ENCODE assay signal across 27 cellular contexts in the genomic region with DNA sequence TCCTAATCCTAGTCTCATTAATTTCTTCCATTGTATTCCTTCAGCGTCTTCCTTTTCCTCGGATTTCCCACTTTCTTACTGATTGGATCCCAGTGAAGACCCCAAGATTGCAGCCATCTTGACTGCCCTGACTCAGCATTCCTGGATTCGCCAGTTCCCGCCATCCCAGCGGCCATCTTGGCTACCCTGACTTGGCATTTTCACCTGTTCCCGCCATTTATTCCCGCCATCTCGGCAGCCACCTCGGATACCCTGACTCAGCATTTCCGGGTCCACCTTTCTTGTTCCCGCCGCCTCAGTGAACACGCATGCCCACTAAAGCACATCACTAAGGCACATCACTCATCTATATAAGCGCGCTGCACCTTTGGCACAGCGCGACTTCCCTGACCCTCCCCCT. TPM values are rescaled to one million over a fixed set of nuclear protein-coding genes. Genes with fewer than 3 reads are reported as not detected.
"Had no signal": no experiment of that assay in that cellular context is flagged by ENCODE, and none has a peak within 500 bp of the region (broad histone marks: within the 10 kb centered on the region; RNA-seq: fewer than 3 reads in every experiment).

No MANE protein-coding gene starts in this region.

- H3K27ac ChIP-seq: adrenal gland, ascending aorta, brain microvascular endothelial cell, left ventricle myocardium inferior, transverse colon had no signal

- H3K27me3 ChIP-seq: adrenal gland, ascending aorta, brain microvascular endothelial cell, transverse colon had no signal

- DNase-seq: activated CD4-positive, alpha-beta memory T cell treated with anti-CD3 and anti-CD28 coated beads for 36 hours; activated CD4-positive, alpha-beta T cell treated with anti-CD3 and anti-CD28 coated beads for 4 hours; activated CD4-positive, CD25-positive, alpha-beta regulatory T cell; activated naive CD4-positive, alpha-beta T cell; adrenal gland; brain microvascular endothelial cell; caudate nucleus; dermis blood vessel endothelial cell; effector CD8-positive, alpha-beta T cell; foreskin melanocyte; kidney glomerular epithelial cell; left ventricle myocardium inferior; naive thymus-derived CD4-positive, alpha-beta T cell; retina; stimulated activated CD4-positive, alpha-beta T cell treated with anti-CD3 and anti-CD28 coated beads, Interleukin-2, amount 100 ng/mL, for 48 hours; stimulated activated CD8-positive, alpha-beta memory T cell treated with anti-CD3 and anti-CD28 coated beads, Interleukin-4, amount 100 ng/mL, for 48 hours; stimulated activated naive B cell treated with anti-CD40 and anti-IgM and Interleukin-4, amounts not matched to agents 10 μg/mL and 1 μg/mL and 100 μg/mL, for 72 hours; T-helper 17 cell; transverse colon had no signal

- H3K9me3 ChIP-seq: adrenal gland, ascending aorta had no signal

- H3K36me3 ChIP-seq: adrenal gland, ascending aorta, brain microvascular endothelial cell, left ventricle myocardium inferior, transverse colon had no signal

- FAIRE-seq: urothelium cell line had no signal

- H3K4me3 ChIP-seq: adrenal gland, ascending aorta, left ventricle myocardium inferior, transverse colon had no signal

- H3K27me3 Mint-ChIP-seq: activated CD4-positive, alpha-beta memory T cell treated with anti-CD3 and anti-CD28 coated beads for 36 hours; activated naive CD8-positive, alpha-beta T cell; progenitor cell of endocrine pancreas; stimulated activated naive B cell treated with anti-CD40 and anti-IgM and Interleukin-4, amounts not matched to agents 10 μg/mL and 1 μg/mL and 100 μg/mL, for 72 hours; T-helper 17 cell had no signal

- H3K4me3 Mint-ChIP-seq: activated CD4-positive, alpha-beta memory T cell treated with anti-CD3 and anti-CD28 coated beads for 36 hours; activated naive CD8-positive, alpha-beta T cell; naive thymus-derived CD4-positive, alpha-beta T cell; stimulated activated naive B cell treated with anti-CD40 and anti-IgM and Interleukin-4, amounts not matched to agents 10 μg/mL and 1 μg/mL and 100 μg/mL, for 72 hours; T-helper 17 cell had no signal

- H3K4me1 ChIP-seq: adrenal gland, ascending aorta, left ventricle myocardium inferior, transverse colon had no signal

- ATAC-seq: naive thymus-derived CD4-positive, alpha-beta T cell; stimulated activated naive B cell treated with anti-CD40 and anti-IgM and Interleukin-4, amounts not matched to agents 10 μg/mL and 1 μg/mL and 100 μg/mL, for 72 hours; T-helper 17 cell had no signal

- H3K4me1 Mint-ChIP-seq: naive thymus-derived CD4-positive, alpha-beta T cell; T-helper 17 cell had no signal

- H3K36me3 Mint-ChIP-seq: activated CD4-positive, alpha-beta memory T cell treated with anti-CD3 and anti-CD28 coated beads for 36 hours; activated naive CD8-positive, alpha-beta T cell; naive thymus-derived CD4-positive, alpha-beta T cell; stimulated activated naive B cell treated with anti-CD40 and anti-IgM and Interleukin-4, amounts not matched to agents 10 μg/mL and 1 μg/mL and 100 μg/mL, for 72 hours had no signal

- H3K27ac Mint-ChIP-seq: activated CD4-positive, alpha-beta memory T cell treated with anti-CD3 and anti-CD28 coated beads for 36 hours; activated naive CD8-positive, alpha-beta T cell; progenitor cell of endocrine pancreas; stimulated activated naive B cell treated with anti-CD40 and anti-IgM and Interleukin-4, amounts not matched to agents 10 μg/mL and 1 μg/mL and 100 μg/mL, for 72 hours; T-helper 17 cell had no signal

RNA-seq across cellular contexts. Expression of a gene that starts 13.8 kb away (rescaled TPM):
- total RNA-seq: activated CD4-positive, alpha-beta memory T cell treated with anti-CD3 and anti-CD28 coated beads for 36 hours; adrenal gland; ascending aorta; dermis blood vessel endothelial cell; left ventricle myocardium inferior; lung microvascular endothelial cell; naive thymus-derived CD4-positive, alpha-beta T cell; osteocyte; progenitor cell of endocrine pancreas; T-helper 17 cell; temporal lobe; transverse colon had no signal
- polyA plus RNA-seq: adrenal gland; esophagus; naive thymus-derived CD4-positive, alpha-beta T cell had no signal

RNA-seq across cellular contexts. Expression of a gene that starts 35.3 kb away (rescaled TPM):
- total RNA-seq: activated CD4-positive, alpha-beta memory T cell treated with anti-CD3 and anti-CD28 coated beads for 36 hours; adrenal gland; ascending aorta; dermis blood vessel endothelial cell; left ventricle myocardium inferior; lung microvascular endothelial cell; naive thymus-derived CD4-positive, alpha-beta T cell; osteocyte; progenitor cell of endocrine pancreas; T-helper 17 cell; temporal lobe; transverse colon had no signal
- polyA plus RNA-seq: adrenal gland; esophagus; naive thymus-derived CD4-positive, alpha-beta T cell had no signal

RNA-seq across cellular contexts. Expression of a gene that starts 40.0 kb away (rescaled TPM):
- total RNA-seq: activated CD4-positive, alpha-beta memory T cell treated with anti-CD3 and anti-CD28 coated beads for 36 hours; adrenal gland; ascending aorta; dermis blood vessel endothelial cell; left ventricle myocardium inferior; lung microvascular endothelial cell; naive thymus-derived CD4-positive, alpha-beta T cell; osteocyte; progenitor cell of endocrine pancreas; T-helper 17 cell; temporal lobe; transverse colon had no signal
- polyA plus RNA-seq: adrenal gland; esophagus; naive thymus-derived CD4-positive, alpha-beta T cell had no signal

RNA-seq across cellular contexts. Expression of a gene that starts 47.8 kb away (rescaled TPM):
- total RNA-seq: activated CD4-positive, alpha-beta memory T cell treated with anti-CD3 and anti-CD28 coated beads for 36 hours; adrenal gland; ascending aorta; dermis blood vessel endothelial cell; left ventricle myocardium inferior; lung microvascular endothelial cell; naive thymus-derived CD4-positive, alpha-beta T cell; osteocyte; progenitor cell of endocrine pancreas; T-helper 17 cell; temporal lobe; transverse colon had no signal
- polyA plus RNA-seq: adrenal gland; esophagus; naive thymus-derived CD4-positive, alpha-beta T cell had no signal

RNA-seq across cellular contexts. Expression of a gene that starts 58.5 kb away (rescaled TPM):
- total RNA-seq: activated CD4-positive, alpha-beta memory T cell treated with anti-CD3 and anti-CD28 coated beads for 36 hours; ascending aorta; dermis blood vessel endothelial cell; left ventricle myocardium inferior; lung microvascular endothelial cell; naive thymus-derived CD4-positive, alpha-beta T cell; osteocyte; progenitor cell of endocrine pancreas; T-helper 17 cell; transverse colon had no signal
- polyA plus RNA-seq: adrenal gland; esophagus; naive thymus-derived CD4-positive, alpha-beta T cell had no signal
